In the genomic region with DNA sequence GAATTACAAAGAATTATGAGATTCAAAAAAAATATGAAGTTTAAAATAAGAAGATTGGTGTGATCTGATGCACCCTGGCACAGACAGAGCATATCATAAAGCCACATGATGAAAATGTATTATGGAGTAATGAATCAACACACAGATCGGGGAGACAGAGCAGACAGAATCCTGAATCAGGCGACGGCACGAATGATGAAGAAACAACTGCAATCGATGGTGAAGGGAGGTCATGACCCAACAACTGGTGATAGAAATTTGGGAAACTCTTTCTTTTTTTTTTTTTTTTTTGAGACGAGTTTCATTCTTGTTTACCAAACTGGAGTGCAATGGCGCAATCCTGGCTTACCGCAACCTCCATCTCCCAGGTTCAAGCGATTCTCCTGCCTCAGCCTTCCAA, we compare ENCODE assay signal across 34 cellular contexts.
"Had no signal": no experiment of that assay in that cellular context is flagged by ENCODE, and none has a peak within 500 bp of the region (broad histone marks: within the 10 kb centered on the region; RNA-seq: fewer than 3 reads in every experiment).

No MANE protein-coding gene starts in this region.

- H3K27ac ChIP-seq: adrenal gland, ascending aorta, body of pancreas, brain microvascular endothelial cell, breast epithelium, cardiac muscle cell had no signal

- DNase-seq: activated effector memory CD4-positive, alpha-beta T cell treated with anti-CD3 and anti-CD28 coated beads, Interleukin-2, amount 50 U/mL, for 16 hours; activated effector memory CD4-positive, alpha-beta T cell treated with Interleukin-2 at 50 U/mL for 16 hours; activated gamma-delta T cell; activated gamma-delta T cell treated with Interleukin-2 at 50 U/mL for 16 hours; activated naive CD4-positive, alpha-beta T cell; activated naive CD4-positive, alpha-beta T cell treated with anti-CD3 and anti-CD28 coated beads for 36 hours; activated naive CD4-positive, alpha-beta T cell treated with anti-CD3 and anti-CD28 coated beads, Interleukin-2, amount 10 ng/mL, durations not matched to agents 7 days and 5 days; activated naive CD4-positive, alpha-beta T cell treated with anti-CD3 and anti-CD28 coated beads, Interleukin-2, amount 50 U/mL, for 16 hours; activated naive CD4-positive, alpha-beta T cell treated with Interleukin-2 at 50 U/mL for 16 hours; activated naive CD8-positive, alpha-beta T cell treated with anti-CD3 and anti-CD28 coated beads for 36 hours; activated naive CD8-positive, alpha-beta T cell treated with anti-CD3 and anti-CD28 coated beads, Interleukin-2, amount 10 ng/mL, durations not matched to agents 7 days and 5 days; activated naive CD8-positive, alpha-beta T cell treated with anti-CD3 and anti-CD28 coated beads, Interleukin-2, amount 50 U/mL, for 24 hours; activated T-cell treated with anti-CD3 and anti-CD28 coated beads, Interleukin-2, amount 50 U/mL, for 1 hour; activated T-cell treated with anti-CD3 and anti-CD28 coated beads, Interleukin-2, amount 50 U/mL, for 24 hours; activated T-cell treated with anti-CD3 and anti-CD28 coated beads, Interleukin-2, amount 50 U/mL, for 4 hours; activated T-cell treated with anti-CD3 and anti-CD28 coated beads, Interleukin-2, amount 50 U/mL, for 48 hours; activated T-cell treated with anti-CD3 and anti-CD28 coated beads, Interleukin-2, amount 50 U/mL, for 72 hours; adrenal gland; amniotic stem cell; amygdala; anterior cingulate cortex; aorta; body of pancreas; brain microvascular endothelial cell; caudate nucleus; central memory CD4-positive, alpha-beta T cell; cerebellar nuclear complex had no signal

- H3K27me3 ChIP-seq: adrenal gland, ascending aorta, body of pancreas, brain microvascular endothelial cell, breast epithelium, cardiac muscle cell had no signal

- FAIRE-seq: astrocyte, bronchial epithelial cell had no signal

- ATAC-seq: activated naive CD4-positive, alpha-beta T cell treated with anti-CD3 and anti-CD28 coated beads, Interleukin-2, amount 50 U/mL, for 72 hours; activated naive CD8-positive, alpha-beta T cell treated with anti-CD3 and anti-CD28 coated beads, Interleukin-2, amount 50 U/mL, for 24 hours; activated T-cell treated with anti-CD3 and anti-CD28 coated beads, Interleukin-2, amount 50 U/mL, for 4 hours; activated T-cell treated with anti-CD3 and anti-CD28 coated beads, Interleukin-2, amount 50 U/mL, for 72 hours; activated T-helper 17 cell treated with anti-CD3 and anti-CD28 coated beads, Interleukin-2, amount 50 U/mL, for 72 hours; body of pancreas had no signal

- H3K36me3 ChIP-seq: adrenal gland, ascending aorta, brain microvascular endothelial cell, breast epithelium, cardiac muscle cell had no signal

- H3K4me3 ChIP-seq: adrenal gland, ascending aorta, body of pancreas, breast epithelium, cardiac muscle cell had no signal

- H3K9me3 ChIP-seq: adrenal gland, ascending aorta, body of pancreas, breast epithelium had no signal

- H3K4me1 ChIP-seq: adrenal gland, ascending aorta, body of pancreas, breast epithelium had no signal
